Comparison of ENCODE assay signal across 14 cellular contexts in genomic region chr16:11909653-11910551, GRCh38. TPM values are rescaled to one million over a fixed set of nuclear protein-coding genes. Genes with fewer than 3 reads are reported as not detected.
DNase-seq lines count a peak whose midpoint lies in the region; ATAC-seq and TF ChIP-seq lines count a peak whose summit lies in the region.
"Had no signal": no experiment of that assay in that cellular context is flagged by ENCODE, and none has a peak within 500 bp of the region (broad histone marks: within the 10 kb centered on the region; RNA-seq: fewer than 3 reads in every experiment).

No MANE protein-coding gene starts in this region.

- H3K79me2 ChIP-seq in hepatocyte, result peaks cover 97% of the 10 kb centered on the region

- H3K27ac ChIP-seq in left ventricle myocardium inferior (replicated peaks), result peak overlapping the region; percentile 46
- H3K27ac ChIP-seq in VCaP, result peak overlapping the region; percentile 15; the same call in 1 of the 2 replicates
- H3K27ac ChIP-seq in hepatocyte, result peak overlapping the region; percentile 6
- H3K27ac ChIP-seq in vagina, result peak overlapping the region; percentile 31
- H3K27ac ChIP-seq: coronary artery, heart right ventricle had no signal

- TF ChIP-seq POLR2A in vagina (IDR thresholded peaks at IDR 0.05), result no peak

- H3K27me3 ChIP-seq in left ventricle myocardium inferior (ENCODE audit: low read depth) (no peaks in the 10 kb centered on the region), hepatocyte (no peaks in the 10 kb centered on the region), vagina (no peaks in the 10 kb centered on the region)
- H3K27me3 ChIP-seq: heart right ventricle had no signal

- H3K4me3 ChIP-seq in left ventricle myocardium inferior, result no peak overlapping the region
- H3K4me3 ChIP-seq in hepatocyte, result no peak overlapping the region
- no peak overlapping the region for H3K4me3 ChIP-seq in vagina
- H3K4me3 ChIP-seq: coronary artery, heart right ventricle had no signal

- H3K4me2 ChIP-seq in hepatocyte, result peak overlapping the region; percentile 55

- ATAC-seq in Right ventricle myocardium inferior (no peak), HG02885 (IDR thresholded peaks at IDR 0.05; ENCODE audit: poor library complexity, unreplicated experiment) (no peak)
- ATAC-seq: stimulated activated naive CD8-positive, alpha-beta T cell treated with anti-CD3 and anti-CD28 coated beads, Interleukin-15, amount 100 ng/mL, for 72 hours had no signal

- WGBS in hepatocyte (ENCODE audit: low lambda C conversion rate, missing lambda C conversion rate), result 76% methylated on average over 18 of the region's 18 CpGs

- DNase-seq in left ventricle myocardium inferior (no peak), Right ventricle myocardium inferior (ENCODE audit: missing footprints) (no peak), hepatocyte (ENCODE audit: low spot score) (peak; percentile 8), vagina (ENCODE audit: extremely low spot score in 2 of 2) (no peak), OCI-M2 (lab: John Stamatoyannopoulos, UW; ENCODE audit: unreplicated experiment) (no peak)
- DNase-seq in stimulated activated naive CD4-positive, alpha-beta T cell (lab: John Stamatoyannopoulos, UW), result no peak
- DNase-seq: activated CD4-positive, alpha-beta T cell treated with anti-CD3 and anti-CD28 coated beads, Interleukin-2, amount 50 U/mL, for 4 hours; heart right ventricle; NCI-H2081; stimulated activated naive CD8-positive, alpha-beta T cell treated with anti-CD3 and anti-CD28 coated beads, Interleukin-15, amount 100 ng/mL, for 72 hours had no signal

- H3K4me1 ChIP-seq in left ventricle myocardium inferior (peaks cover 73% of the 10 kb centered on the region), hepatocyte (ENCODE audit: insufficient read depth) (peaks cover 32% of the 10 kb centered on the region), vagina (peaks cover 82% of the 10 kb centered on the region)

- no peak overlapping the region for H2AFZ ChIP-seq in hepatocyte

- H3K9me2 ChIP-seq in hepatocyte (replicated peaks; ENCODE audit: insufficient read depth), result no peaks in the 10 kb centered on the region

- no peak for TF ChIP-seq CTCF in left ventricle myocardium inferior (IDR thresholded peaks at IDR 0.05; ENCODE audit: borderline replicate concordance)
- no peak for TF ChIP-seq CTCF in VCaP (conservative IDR thresholded peaks at IDR 0.05)
- TF ChIP-seq CTCF in hepatocyte (IDR thresholded peaks at IDR 0.05; ENCODE audit: poor library complexity), result no peak
- TF ChIP-seq CTCF in vagina (IDR thresholded peaks at IDR 0.05), result no peak

- H3K9me3 ChIP-seq in left ventricle myocardium inferior (replicated peaks) (no peaks in the 10 kb centered on the region), hepatocyte (ENCODE audit: low read depth) (no peaks in the 10 kb centered on the region), vagina (no peaks in the 10 kb centered on the region)
- H3K9me3 ChIP-seq: heart right ventricle had no signal

- intact Hi-C loops in left ventricle myocardium inferior (cut with micrococcal nuclease) (no loop called here), Right ventricle myocardium inferior (cut with DNase I) (loop anchor here (5.0 kb wide), 1 partner anchor 38 kb away; no protein-coding TSS in a partner anchor), vagina (cut with DNase I) (loop anchor here (10.0 kb wide), 1 partner anchor 55 kb away; the partner anchor contains the start of gene RSL1D1)

- peaks cover 92% of the 10 kb centered on the region for H4K20me1 ChIP-seq in hepatocyte (ENCODE audit: insufficient read depth, poor library complexity, severe bottlenecking)

- H3K36me3 ChIP-seq in left ventricle myocardium inferior, result no peaks in the 10 kb centered on the region
- H3K36me3 ChIP-seq in hepatocyte (replicated peaks; ENCODE audit: insufficient read depth, low read depth), result no peaks in the 10 kb centered on the region
- no peaks in the 10 kb centered on the region for H3K36me3 ChIP-seq in vagina

RNA-seq across cellular contexts. Expression of gene GSPT1, which starts 5.9 kb away (rescaled TPM):
- total RNA-seq in left ventricle myocardium inferior (82.3 TPM), Right ventricle myocardium inferior (91.4 TPM), hepatocyte (79.2 and 83.8 TPM in 2 replicates), vagina (56.0 TPM)
- 105 and 109 TPM in 2 replicates for polyA plus RNA-seq in hepatocyte

RNA-seq across cellular contexts. Expression of gene NPIPB2, which starts 31.9 kb away (rescaled TPM):
- total RNA-seq in left ventricle myocardium inferior (0.77 TPM), Right ventricle myocardium inferior (0.73 TPM), hepatocyte (5.5 and 5.8 TPM in 2 replicates), vagina (13.5 TPM)
- polyA plus RNA-seq in hepatocyte, result 12.2 and 15.4 TPM in 2 replicates

RNA-seq across cellular contexts. Expression of gene TNFRSF17, which starts 55.1 kb away (rescaled TPM):
- total RNA-seq in left ventricle myocardium inferior (not detected), Right ventricle myocardium inferior (not detected), hepatocyte (not detected in 2 replicates), vagina (not detected)
- polyA plus RNA-seq in hepatocyte, result not detected in 2 replicates
- total RNA-seq: heart right ventricle, mesenteric fat pad had no signal
- polyA plus RNA-seq: heart right ventricle had no signal

RNA-seq across cellular contexts. Expression of gene RSL1D1, which starts 58.6 kb away (rescaled TPM):
- total RNA-seq in left ventricle myocardium inferior, result 117 TPM
- 111 TPM for total RNA-seq in Right ventricle myocardium inferior
- 138 and 162 TPM in 2 replicates for total RNA-seq in hepatocyte
- polyA plus RNA-seq in hepatocyte, result 138 and 142 TPM in 2 replicates
- 148 TPM for total RNA-seq in vagina
